8 cellular contexts compared by ENCODE assay signal in the genomic region with DNA sequence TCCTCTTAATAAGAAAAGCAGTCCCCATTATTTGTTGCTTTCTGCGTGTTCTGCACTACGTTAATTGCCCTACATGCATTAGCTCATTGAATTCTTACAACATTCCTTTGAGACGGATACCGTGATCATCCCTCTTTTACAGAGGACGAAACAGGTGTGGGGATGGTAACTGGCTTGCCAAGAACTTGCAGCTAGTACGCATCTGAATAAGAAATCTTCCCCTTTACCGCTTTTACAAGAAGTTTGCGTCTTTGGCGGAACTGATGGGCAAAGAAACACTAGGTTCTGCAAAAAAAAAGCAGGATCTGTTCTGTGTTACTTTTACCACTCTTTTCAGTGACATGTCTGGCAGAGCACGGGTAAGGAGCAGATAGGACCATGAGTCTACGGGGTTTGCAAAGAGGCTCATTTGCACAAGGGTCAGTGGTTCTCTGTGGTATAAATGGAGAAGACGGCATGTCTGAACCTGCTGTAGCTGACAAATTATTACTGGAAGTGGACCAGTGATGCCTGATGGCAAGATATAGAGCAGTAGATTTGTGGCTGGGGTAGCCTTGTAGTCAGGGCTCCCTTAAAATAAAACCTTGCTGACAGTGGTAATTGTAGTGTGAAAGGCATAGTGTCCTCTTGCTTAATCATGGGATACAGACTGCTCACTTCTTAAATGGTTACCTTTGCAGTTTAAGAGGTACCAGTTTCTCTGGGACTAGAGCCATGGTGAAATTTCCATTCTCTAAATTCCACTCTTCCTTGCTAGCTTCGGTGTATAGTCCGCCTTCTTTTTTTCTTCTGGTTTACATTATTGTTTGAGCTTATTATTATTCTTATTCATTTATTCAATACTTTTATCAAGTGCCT. TPM values are rescaled to one million over a fixed set of nuclear protein-coding genes. Genes with fewer than 3 reads are reported as not detected.
DNase-seq lines count a peak whose midpoint lies in the region; ATAC-seq and TF ChIP-seq lines count a peak whose summit lies in the region.

No MANE protein-coding gene starts in this region.

- no peak for TF ChIP-seq CTCF in CD14-positive monocyte (IDR thresholded peaks at IDR 0.05)

- in situ Hi-C loops in KBM-7 (cut with MboI; ENCODE audit: low pct_unique_long_range_greater_than_20kb, low sequenced_read_pairs): no loop called here

- H3K4me1 Mint-ChIP-seq in CD14-positive monocyte: peaks cover 31% of the 10 kb centered on the region
- H3K4me1 Mint-ChIP-seq in activated T-helper 1 cell treated with anti-CD3 and anti-CD28 coated beads, Interleukin-12 subunit alpha, Interleukin-12 subunit beta, Interleukin-2, Interleukin-4 antibody, amounts not matched to agents 30 ng/mL and 10 ng/mL and 1 ng/mL, durations not matched to agents 14 hours and 24 hours and 36 hours (ENCODE audit: low read depth): peaks cover 34% of the 10 kb centered on the region
- peaks cover 22 to 37% of the 10 kb centered on the region in 2 donors for H3K4me1 Mint-ChIP-seq in stimulated activated naive B cell treated with anti-CD40 and anti-IgM and Interleukin-4, amounts not matched to agents 10 μg/mL and 1 μg/mL and 100 μg/mL, for 72 hours

- peak overlapping the region; percentile 82 for H3K4me3 ChIP-seq in iPS-11a (ENCODE audit: low read depth, low read length)

- peak overlapping the region; percentile 100 for H3K4me3 Mint-ChIP-seq in CD14-positive monocyte
- peak overlapping the region; percentile 94 for H3K4me3 Mint-ChIP-seq in activated T-helper 1 cell treated with anti-CD3 and anti-CD28 coated beads, Interleukin-12 subunit alpha, Interleukin-12 subunit beta, Interleukin-2, Interleukin-4 antibody, amounts not matched to agents 30 ng/mL and 10 ng/mL and 1 ng/mL, durations not matched to agents 14 hours and 24 hours and 36 hours
- H3K4me3 Mint-ChIP-seq in stimulated activated naive B cell treated with anti-CD40 and anti-IgM and Interleukin-4, amounts not matched to agents 10 μg/mL and 1 μg/mL and 100 μg/mL, for 72 hours: peak overlapping the region; percentile 88 to 94

- peaks cover 16 to 18% of the 10 kb centered on the region in 2 donors for H3K36me3 Mint-ChIP-seq in CD14-positive monocyte
- H3K36me3 Mint-ChIP-seq in activated T-helper 1 cell treated with anti-CD3 and anti-CD28 coated beads, Interleukin-12 subunit alpha, Interleukin-12 subunit beta, Interleukin-2, Interleukin-4 antibody, amounts not matched to agents 30 ng/mL and 10 ng/mL and 1 ng/mL, durations not matched to agents 14 hours and 24 hours and 36 hours (ENCODE audit: low read depth): peaks cover 19% of the 10 kb centered on the region
- peaks cover 4 to 17% of the 10 kb centered on the region in 2 donors for H3K36me3 Mint-ChIP-seq in stimulated activated naive B cell treated with anti-CD40 and anti-IgM and Interleukin-4, amounts not matched to agents 10 μg/mL and 1 μg/mL and 100 μg/mL, for 72 hours

- ATAC-seq in stimulated activated naive B cell treated with anti-CD40 and anti-IgM and Interleukin-4, amounts not matched to agents 10 μg/mL and 1 μg/mL and 100 μg/mL, for 72 hours (replicated peaks): no peak
- no peak for ATAC-seq in HG03571 (IDR thresholded peaks at IDR 0.05; ENCODE audit: unreplicated experiment)
- no peak for ATAC-seq in HG03039 (IDR thresholded peaks at IDR 0.05; ENCODE audit: unreplicated experiment)

- intact Hi-C loops in CD14-positive monocyte (cut with micrococcal nuclease): loop anchor here (5.0 kb wide), 3 partner anchors 32 to 723 kb away; a partner anchor contains a TSS
- intact Hi-C loops in activated T-helper 1 cell treated with anti-CD3 and anti-CD28 coated beads, Interleukin-12 subunit alpha, Interleukin-12 subunit beta, Interleukin-2, Interleukin-4 antibody, amounts not matched to agents 30 ng/mL and 10 ng/mL and 1 ng/mL, durations not matched to agents 14 hours and 24 hours and 36 hours (cut with micrococcal nuclease): loop anchor here (1.0 to 5.0 kb wide), 4 partner anchors 143 to 408 kb away; a partner anchor contains a TSS

- peaks cover 0 to 2% (median 0%) of the 10 kb centered on the region in 7 donors for H3K9me3 Mint-ChIP-seq in CD14-positive monocyte
- H3K9me3 Mint-ChIP-seq in activated T-helper 1 cell treated with anti-CD3 and anti-CD28 coated beads, Interleukin-12 subunit alpha, Interleukin-12 subunit beta, Interleukin-2, Interleukin-4 antibody, amounts not matched to agents 30 ng/mL and 10 ng/mL and 1 ng/mL, durations not matched to agents 14 hours and 24 hours and 36 hours: no peaks in the 10 kb centered on the region
- no peaks in the 10 kb centered on the region for H3K9me3 Mint-ChIP-seq in stimulated activated naive B cell treated with anti-CD40 and anti-IgM and Interleukin-4, amounts not matched to agents 10 μg/mL and 1 μg/mL and 100 μg/mL, for 72 hours

- DNase-seq in CD14-positive monocyte (ENCODE audit: low spot score) (no peak), KBM-7 (peak; percentile 68), GM19238 (ENCODE audit: insufficient read length, low spot score) (no peak)
- DNase-seq in activated T-helper 1 cell treated with anti-CD3 and anti-CD28 coated beads, Interleukin-12 subunit alpha, Interleukin-12 subunit beta, Interleukin-2, Interleukin-4 antibody, amounts not matched to agents 30 ng/mL and 10 ng/mL and 1 ng/mL, durations not matched to agents 14 hours and 24 hours and 36 hours (ENCODE audit: low spot score): no peak
- no peak for DNase-seq in stimulated activated naive B cell treated with anti-CD40 and anti-IgM and Interleukin-4, amounts not matched to agents 10 μg/mL and 1 μg/mL and 100 μg/mL, for 72 hours

- H3K27ac Mint-ChIP-seq in CD14-positive monocyte: peak overlapping the region; percentile 85 to 96 (median 92)
- peak overlapping the region; percentile 94 for H3K27ac Mint-ChIP-seq in activated T-helper 1 cell treated with anti-CD3 and anti-CD28 coated beads, Interleukin-12 subunit alpha, Interleukin-12 subunit beta, Interleukin-2, Interleukin-4 antibody, amounts not matched to agents 30 ng/mL and 10 ng/mL and 1 ng/mL, durations not matched to agents 14 hours and 24 hours and 36 hours
- peak overlapping the region; percentile 90 for H3K27ac Mint-ChIP-seq in stimulated activated naive B cell treated with anti-CD40 and anti-IgM and Interleukin-4, amounts not matched to agents 10 μg/mL and 1 μg/mL and 100 μg/mL, for 72 hours

- H3K27me3 Mint-ChIP-seq in CD14-positive monocyte (ENCODE audit: low read depth in 3 of 3): peaks cover 0 to 2% (median 0%) of the 10 kb centered on the region in 3 donors
- no peaks in the 10 kb centered on the region for H3K27me3 Mint-ChIP-seq in activated T-helper 1 cell treated with anti-CD3 and anti-CD28 coated beads, Interleukin-12 subunit alpha, Interleukin-12 subunit beta, Interleukin-2, Interleukin-4 antibody, amounts not matched to agents 30 ng/mL and 10 ng/mL and 1 ng/mL, durations not matched to agents 14 hours and 24 hours and 36 hours (ENCODE audit: insufficient read depth)
- no peaks in the 10 kb centered on the region for H3K27me3 Mint-ChIP-seq in stimulated activated naive B cell treated with anti-CD40 and anti-IgM and Interleukin-4, amounts not matched to agents 10 μg/mL and 1 μg/mL and 100 μg/mL, for 72 hours

RNA-seq across cellular contexts. Expression of a gene that starts 1.4 kb away (rescaled TPM):
- 1 to 10 TPM; 3.5 to 6.2 TPM for polyA plus RNA-seq in CD14-positive monocyte
- total RNA-seq in activated T-helper 1 cell treated with anti-CD3 and anti-CD28 coated beads, Interleukin-12 subunit alpha, Interleukin-12 subunit beta, Interleukin-2, Interleukin-4 antibody, amounts not matched to agents 30 ng/mL and 10 ng/mL and 1 ng/mL, durations not matched to agents 14 hours and 24 hours and 36 hours: 31.4 and 38.8 TPM in 2 replicates

RNA-seq across cellular contexts. Expression of a gene that starts 3.2 kb away (rescaled TPM):
- 10 to 100 TPM; 71.7 to 75.5 TPM for polyA plus RNA-seq in CD14-positive monocyte
- total RNA-seq in activated T-helper 1 cell treated with anti-CD3 and anti-CD28 coated beads, Interleukin-12 subunit alpha, Interleukin-12 subunit beta, Interleukin-2, Interleukin-4 antibody, amounts not matched to agents 30 ng/mL and 10 ng/mL and 1 ng/mL, durations not matched to agents 14 hours and 24 hours and 36 hours: 24.1 and 29.5 TPM in 2 replicates

RNA-seq across cellular contexts. Expression of a gene that starts 30.4 kb away (rescaled TPM):
- polyA plus RNA-seq in CD14-positive monocyte: 10 to 100 TPM; 48.8 to 51.4 TPM
- total RNA-seq in activated T-helper 1 cell treated with anti-CD3 and anti-CD28 coated beads, Interleukin-12 subunit alpha, Interleukin-12 subunit beta, Interleukin-2, Interleukin-4 antibody, amounts not matched to agents 30 ng/mL and 10 ng/mL and 1 ng/mL, durations not matched to agents 14 hours and 24 hours and 36 hours: 36.2 and 37.4 TPM in 2 replicates
